16 cellular contexts compared by ENCODE assay signal in genomic region chr9:89670114-89670513, GRCh38.
"Had no signal": no experiment of that assay in that cellular context is flagged by ENCODE, and none has a peak within 500 bp of the region (broad histone marks: within the 10 kb centered on the region; RNA-seq: fewer than 3 reads in every experiment).

No MANE protein-coding gene starts in this region.

- DNase-seq: activated CD4-positive, alpha-beta memory T cell treated with anti-CD3 and anti-CD28 coated beads, Interleukin-2, amount 10 ng/mL, durations not matched to agents 7 days and 5 days; activated CD4-positive, alpha-beta T cell treated with anti-CD3 and anti-CD28 coated beads, Interleukin-2, amount 10 ng/mL, durations not matched to agents 24 days and 14 days; activated CD4-positive, CD25-positive, alpha-beta regulatory T cell; activated effector memory CD4-positive, alpha-beta T cell treated with anti-CD3 and anti-CD28 coated beads, Interleukin-2, amount 50 U/mL, for 16 hours; activated naive CD4-positive, alpha-beta T cell treated with anti-CD3 and anti-CD28 coated beads, Interleukin-2, amount 10 ng/mL, durations not matched to agents 7 days and 5 days; activated T-cell treated with anti-CD3 and anti-CD28 coated beads, Interleukin-2, amount 50 U/mL, for 72 hours; amygdala; cerebellar nuclear complex; heart right ventricle; left ventricle myocardium inferior; spleen; stimulated activated CD4-positive, alpha-beta T cell treated with anti-CD3 and anti-CD28 coated beads, Interleukin-4, amount 100 ng/mL, for 1 hour; stimulated activated naive CD4-positive, alpha-beta T cell; SW 1271; T-helper 17 cell had no signal

- H3K4me1 Mint-ChIP-seq: T-helper 17 cell had no signal

- H3K4me3 Mint-ChIP-seq: activated CD4-positive, alpha-beta memory T cell treated with anti-CD3 and anti-CD28 coated beads, Interleukin-2, amount 10 ng/mL, durations not matched to agents 7 days and 5 days; activated CD4-positive, alpha-beta T cell treated with anti-CD3 and anti-CD28 coated beads, Interleukin-2, amount 10 ng/mL, durations not matched to agents 24 days and 14 days; activated naive CD4-positive, alpha-beta T cell treated with anti-CD3 and anti-CD28 coated beads, Interleukin-2, amount 10 ng/mL, durations not matched to agents 7 days and 5 days; activated T-cell treated with anti-CD3 and anti-CD28 coated beads, Interleukin-2, amount 50 U/mL, for 72 hours; T-helper 17 cell had no signal

- ATAC-seq: activated T-cell treated with anti-CD3 and anti-CD28 coated beads, Interleukin-2, amount 50 U/mL, for 72 hours; heart right ventricle; T-helper 17 cell had no signal

- H3K27ac Mint-ChIP-seq: activated CD4-positive, alpha-beta memory T cell treated with anti-CD3 and anti-CD28 coated beads, Interleukin-2, amount 10 ng/mL, durations not matched to agents 7 days and 5 days; activated CD4-positive, alpha-beta T cell treated with anti-CD3 and anti-CD28 coated beads, Interleukin-2, amount 10 ng/mL, durations not matched to agents 24 days and 14 days; activated naive CD4-positive, alpha-beta T cell treated with anti-CD3 and anti-CD28 coated beads, Interleukin-2, amount 10 ng/mL, durations not matched to agents 7 days and 5 days; T-helper 17 cell had no signal

- H3K27me3 ChIP-seq: heart right ventricle, spleen had no signal

- H3K4me3 ChIP-seq: heart right ventricle, left ventricle myocardium inferior, spleen, thoracic aorta had no signal

- H3K36me3 ChIP-seq: heart right ventricle, left ventricle myocardium inferior, spleen, thoracic aorta had no signal

- H3K27ac ChIP-seq: heart right ventricle, left ventricle myocardium inferior, spleen, thoracic aorta had no signal

- H3K9me3 ChIP-seq: heart right ventricle, left ventricle myocardium inferior, spleen, thoracic aorta had no signal
